In genomic region chr1:184838374-184838995, GRCh38 we compare ENCODE assay signal across 8 cellular contexts.
DNase-seq lines count a peak whose midpoint lies in the region; FAIRE-seq and TF ChIP-seq lines count a peak whose summit lies in the region.

No MANE protein-coding gene starts in this region.

- no peaks in the 10 kb centered on the region for H3K23me2 ChIP-seq in H9 (ENCODE audit: insufficient read length, low read depth, low read length, poor library complexity, severe bottlenecking)

- CTCF ChIA-PET in A673 (lab: Charles Lee): no interaction called here

- no peak overlapping the region for H3K23ac ChIP-seq in mesenchymal stem cell (ENCODE audit: low read length in 2 of 2)
- H3K23ac ChIP-seq in H9 (ENCODE audit: insufficient read length, low read depth, low read length): no peak overlapping the region

- no TSS peak for BruUV-seq in A673 (replicated peaks; lab: Mats Ljungman, UMichigan)

- H3K14ac ChIP-seq in mesenchymal stem cell (ENCODE audit: low read length in 2 of 2): no peak overlapping the region
- H3K14ac ChIP-seq in H9 (ENCODE audit: insufficient read depth, low read length): no peak overlapping the region

- H3K4me3 ChIP-seq in A673 (ENCODE audit: low read depth, low read length, poor library complexity, severe bottlenecking) (no peak overlapping the region), LNCaP clone FGC (ENCODE audit: low read depth, low read length) (no peak overlapping the region), cardiac fibroblast (replicated peaks in 1 of 2; ENCODE audit: low read depth in 2 of 2, low read length in 2 of 2) (no peak overlapping the region), mesenchymal stem cell (ENCODE audit: insufficient read depth in 1 of 2, low read depth in 1 of 2, low read length in 2 of 2) (peak overlapping the region in 1 of 2 experiments; percentile 67)

- H3K4me2 ChIP-seq in mesenchymal stem cell (ENCODE audit: low read length, poor library complexity, severe bottlenecking): no peak overlapping the region
- H3K4me2 ChIP-seq in H9 (ENCODE audit: insufficient read depth, insufficient read length, low read length): no peak overlapping the region

- H2BK15ac ChIP-seq in mesenchymal stem cell (ENCODE audit: low read depth, poor library complexity, severe bottlenecking) (no peak overlapping the region), H9 (ENCODE audit: low read depth, low read length) (no peak overlapping the region)

- H3K4me1 ChIP-seq in A673 (ENCODE audit: insufficient read depth, low read length, poor library complexity, severe bottlenecking) (peaks cover 9% of the 10 kb centered on the region), mesenchymal stem cell (ENCODE audit: control insufficient read depth, insufficient read depth, low read depth, low read length) (no peaks in the 10 kb centered on the region), H9 (ENCODE audit: insufficient read depth, low read length) (no peaks in the 10 kb centered on the region)

- H3K18ac ChIP-seq in mesenchymal stem cell (ENCODE audit: low read depth in 1 of 2, low read length in 2 of 2) (peak overlapping the region in 1 of 2 experiments; percentile 43), H9 (ENCODE audit: insufficient read length, low read depth, low read length) (no peak overlapping the region)

- no peaks in the 10 kb centered on the region for H3K79me1 ChIP-seq in mesenchymal stem cell (replicated peaks; ENCODE audit: low read length, poor library complexity, severe bottlenecking)
- no peaks in the 10 kb centered on the region for H3K79me1 ChIP-seq in H9 (ENCODE audit: insufficient read depth, low read depth, low read length, poor library complexity, severe bottlenecking)

- H3K27ac Mint-ChIP-seq in H9: no peak overlapping the region; a peak in 1 of 7 replicates

- H2BK5ac ChIP-seq in mesenchymal stem cell (ENCODE audit: low read depth, low read length, poor library complexity, severe bottlenecking) (no peak overlapping the region), H9 (ENCODE audit: insufficient read length, low read length) (no peak overlapping the region)

- WGBS in mesenchymal stem cell: 0% methylated on average over 2 of the region's 5 CpGs
- WGBS in H9 (ENCODE audit: extremely low coverage, insufficient read length, low lambda C conversion rate): no CpG with 5 or more reads among the region's 5 CpGs

- no peak overlapping the region for H2AFZ ChIP-seq in mesenchymal stem cell (ENCODE audit: low read depth, low read length)
- no peak overlapping the region for H2AFZ ChIP-seq in H9 (ENCODE audit: low read length)

- H3K27ac ChIP-seq in A673 (ENCODE audit: low read depth, low read length, poor library complexity, severe bottlenecking): peak overlapping the region; percentile 1
- H3K27ac ChIP-seq in mesenchymal stem cell (ENCODE audit: low read length, poor library complexity, severe bottlenecking): no peak overlapping the region
- no peak overlapping the region for H3K27ac ChIP-seq in H9 (ENCODE audit: insufficient read length, low read depth, low read length)

- TF ChIP-seq CTCF in A673 (conservative IDR thresholded peaks at IDR 0.05; ENCODE audit: low read depth, low read length): no peak
- no peak for TF ChIP-seq CTCF in LNCaP clone FGC (IDR thresholded peaks at IDR 0.05; ENCODE audit: control insufficient read depth, extremely low read depth, insufficient read depth)
- TF ChIP-seq CTCF in cardiac fibroblast (IDR thresholded peaks at IDR 0.05; ENCODE audit: low read depth, low read length): peak; percentile 19
- no peak for TF ChIP-seq CTCF in H9 (conservative IDR thresholded peaks at IDR 0.05)

- no peaks in the 10 kb centered on the region for H3K9me3 ChIP-seq in A673 (ENCODE audit: low read depth, low read length, poor library complexity, severe bottlenecking)
- H3K9me3 ChIP-seq in mesenchymal stem cell (ENCODE audit: control insufficient read depth, low read length): no peaks in the 10 kb centered on the region
- no peaks in the 10 kb centered on the region for H3K9me3 ChIP-seq in H9 (ENCODE audit: control insufficient read depth, low read depth, low read length)

- H4K8ac ChIP-seq in mesenchymal stem cell (ENCODE audit: low read length) (peak overlapping the region; percentile 15), H9 (replicated peaks; ENCODE audit: insufficient read length, low read depth, low read length) (no peak overlapping the region)

- TF ChIP-seq POLR2A in GM12891 (IDR thresholded peaks at IDR 0.05; ENCODE audit: low read depth, low read length): no peak

- no peaks in the 10 kb centered on the region for H3K36me3 ChIP-seq in A673 (ENCODE audit: insufficient read depth, low read length, poor library complexity, severe bottlenecking)
- H3K36me3 ChIP-seq in mesenchymal stem cell (ENCODE audit: control insufficient read depth in 1 of 2, insufficient read depth in 2 of 2, low read depth in 1 of 2, low read length in 2 of 2): peaks cover 0 to 4% of the 10 kb centered on the region in 2 experiments

- no peaks in the 10 kb centered on the region for H3K27me3 ChIP-seq in A673 (replicated peaks; ENCODE audit: insufficient read depth, low read depth, low read length, poor library complexity)
- no peaks in the 10 kb centered on the region for H3K27me3 ChIP-seq in mesenchymal stem cell (ENCODE audit: control insufficient read depth in 1 of 2, insufficient read depth in 1 of 2, low read length in 2 of 2)
- no peaks in the 10 kb centered on the region for H3K27me3 ChIP-seq in H9 (ENCODE audit: insufficient read depth, low read length)

- H3K4ac ChIP-seq in mesenchymal stem cell (ENCODE audit: low read depth in 1 of 2, low read length in 2 of 2) (no peak overlapping the region), H9 (ENCODE audit: low read depth, low read length) (no peak overlapping the region)

- POLR2A ChIA-PET in A673 (lab: Charles Lee; ENCODE audit: low non-redundant PET): interaction anchor here (0.7 kb wide), 1 partner anchor 130 kb away, joined by 4 read pairs; no protein-coding TSS in a partner anchor

- no peaks in the 10 kb centered on the region for H4K20me1 ChIP-seq in H9 (ENCODE audit: control insufficient read depth, insufficient read depth, insufficient read length)

- H3K79me2 ChIP-seq in H9 (ENCODE audit: insufficient read depth, low read length): no peaks in the 10 kb centered on the region

- H3T11ph ChIP-seq in H9 (ENCODE audit: low read length): no peak overlapping the region

- FAIRE-seq in GM12891 (lab: Jason Lieb, UNC): no peak

- no peak overlapping the region for H2BK20ac ChIP-seq in H9 (ENCODE audit: low read depth, low read length, poor library complexity, severe bottlenecking)

- H3K36me3 Mint-ChIP-seq in H9 (ENCODE audit: insufficient read depth in 1 of 3, low read depth in 3 of 3): peaks cover 2 to 10% (median 8%) of the 10 kb centered on the region in 3 experiments; a peak in 4 of 7 replicates

- H3K9ac ChIP-seq in mesenchymal stem cell (ENCODE audit: low read length) (peak overlapping the region; percentile 80), H9 (ENCODE audit: extremely low read depth, insufficient read length, low read length) (no peak overlapping the region)

- intact Hi-C loops in A673 (cut with micrococcal nuclease; ENCODE audit: unreplicated experiment): loop anchor here (2.0 kb wide), 1 partner anchor 16 kb away; no protein-coding TSS in a partner anchor

- H3K4me3 Mint-ChIP-seq in H9: no peak overlapping the region

- no peak overlapping the region for H4K5ac ChIP-seq in H9 (ENCODE audit: insufficient read length, low read depth, low read length)

- H2AK5ac ChIP-seq in mesenchymal stem cell (ENCODE audit: low read length, severe bottlenecking) (no peak overlapping the region), H9 (ENCODE audit: insufficient read length, low read length) (no peak overlapping the region)

- no peak overlapping the region for H2BK12ac ChIP-seq in mesenchymal stem cell (ENCODE audit: low read length in 2 of 2)
- no peak overlapping the region for H2BK12ac ChIP-seq in H9 (ENCODE audit: insufficient read length, low read depth, low read length)

- no peak overlapping the region for H2BK120ac ChIP-seq in mesenchymal stem cell (ENCODE audit: low read depth, low read length)
- H2BK120ac ChIP-seq in H9 (ENCODE audit: low read depth, low read length, poor library complexity, severe bottlenecking): no peak overlapping the region

- H4K91ac ChIP-seq in mesenchymal stem cell (ENCODE audit: low read length) (no peak overlapping the region), H9 (ENCODE audit: insufficient read length, low read depth, low read length) (no peak overlapping the region)

- peaks cover 2% of the 10 kb centered on the region; the same call in 1 of the 2 replicates for H3K27me3 Mint-ChIP-seq in H9 (ENCODE audit: low read depth)

- H3K4me1 Mint-ChIP-seq in H9: peaks cover 3 to 7% of the 10 kb centered on the region in 2 experiments; a peak in 3 of 4 replicates

- peaks cover 3 to 12% of the 10 kb centered on the region in 2 experiments; a peak in 4 of 5 replicates for H3K9me3 Mint-ChIP-seq in H9

- DNase-seq in A673 (ENCODE audit: low spot score) (peak; percentile 38), LNCaP clone FGC (ENCODE audit: low read depth) (peak; percentile 75), cardiac fibroblast (ENCODE audit: low read depth in 2 of 2) (peak; percentile 82 to 96), mesenchymal stem cell (peak; percentile 83), H9 (no peak), ecto neural progenitor cell (ENCODE audit: low spot score) (no peak), GM12891 (ENCODE audit: insufficient read length, low spot score) (no peak)
- DNase-seq in activated CD8-positive, alpha-beta memory T cell treated with anti-CD3 and anti-CD28 coated beads, Interleukin-2, amount 50 U/mL, for 4 hours: no peak

- H3K56ac ChIP-seq in H9 (ENCODE audit: insufficient read length, low read depth, low read length): no peak overlapping the region

TF ChIP-seq in GM12891, 5 proteins besides CTCF, POLR2A, EP300 and RAD21:
- no peak for TF ChIP-seq SPI1 (IDR thresholded peaks at IDR 0.05; ENCODE audit: low read depth, low read length)
- no peak for TF ChIP-seq POU2F2 (IDR thresholded peaks at IDR 0.05; ENCODE audit: low read depth, low read length)
- no peak for TF ChIP-seq POLR2AphosphoS5 (IDR thresholded peaks at IDR 0.05; ENCODE audit: low read depth, low read length)
- TF ChIP-seq PAX5 (IDR thresholded peaks at IDR 0.05; ENCODE audit: insufficient read depth, low read length, severe bottlenecking): no peak
- no peak for TF ChIP-seq TAF1 (IDR thresholded peaks at IDR 0.05; ENCODE audit: low read depth, low read length)
TF ChIP-seq in GM12891: peak in this region for 0.

Comparison
In these comparisons a context has a peak if more than half of its experiments do, and no peak if none do; other contexts are left out.
1. DNase-seq: peak in A673 (single experiment), LNCaP clone FGC (single experiment), cardiac fibroblast (2 of 2) and mesenchymal stem cell (single experiment); none in H9 (single experiment), activated CD8-positive, alpha-beta memory T cell treated with anti-CD3 and anti-CD28 coated beads, Interleukin-2, amount 50 U/mL, for 4 hours (single experiment), ecto neural progenitor cell (single experiment) and GM12891 (single experiment).